24 cellular contexts compared by ENCODE assay signal in the genomic region with DNA sequence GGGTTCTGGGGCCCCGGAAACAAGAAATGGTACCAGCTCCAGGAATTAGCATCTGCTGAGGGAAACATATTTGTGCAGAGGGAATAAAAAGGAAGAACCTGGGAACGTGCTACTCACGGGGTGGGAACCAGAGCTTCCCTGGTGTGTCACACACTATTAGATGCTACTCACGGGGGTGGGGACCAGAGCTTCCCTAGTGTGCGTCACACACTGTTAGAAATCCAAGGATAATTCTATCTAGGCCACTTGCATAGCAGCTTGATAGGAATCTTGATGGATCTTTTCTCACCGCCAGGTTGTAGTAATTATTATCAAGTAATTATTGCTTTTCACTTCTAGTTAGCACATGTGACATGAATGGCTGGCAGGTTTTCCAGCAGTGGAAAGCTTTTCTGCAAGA.
"Had no signal": no experiment of that assay in that cellular context is flagged by ENCODE, and none has a peak within 500 bp of the region (broad histone marks: within the 10 kb centered on the region; RNA-seq: fewer than 3 reads in every experiment).

No MANE protein-coding gene starts in this region.

- H3K27ac ChIP-seq: colonic mucosa, coronary artery, dorsolateral prefrontal cortex, epithelial cell of prostate, esophagus muscularis mucosa, esophagus squamous epithelium, foreskin keratinocyte, gastrocnemius medialis, gastroesophageal sphincter, heart left ventricle, heart right ventricle had no signal

- H3K9me3 Mint-ChIP-seq: dendritic cell treated with granulocyte-macrophage colony-stimulating factor and Interleukin-4, amounts not matched to agents 40 ng/mL and 50 ng/mL, for 4 days; endodermal cell had no signal

- H3K9me3 ChIP-seq: colonic mucosa, esophagus muscularis mucosa, esophagus squamous epithelium, gastrocnemius medialis, gastroesophageal sphincter, heart left ventricle, heart right ventricle had no signal

- ATAC-seq: effector memory CD8-positive, alpha-beta T cell; esophagus mucosa; foreskin keratinocyte; gastrocnemius medialis; gastroesophageal sphincter; heart left ventricle; heart right ventricle had no signal

- H3K4me1 ChIP-seq: colonic mucosa, esophagus muscularis mucosa, esophagus squamous epithelium, foreskin keratinocyte, gastrocnemius medialis, heart left ventricle had no signal

- H3K27me3 ChIP-seq: colonic mucosa, dorsolateral prefrontal cortex, esophagus muscularis mucosa, esophagus squamous epithelium, foreskin keratinocyte, gastrocnemius medialis, gastroesophageal sphincter, heart left ventricle, heart right ventricle had no signal

- H3K27me3 Mint-ChIP-seq: dendritic cell treated with granulocyte-macrophage colony-stimulating factor and Interleukin-4, amounts not matched to agents 40 ng/mL and 50 ng/mL, for 4 days; effector memory CD8-positive, alpha-beta T cell had no signal

- H3K4me3 ChIP-seq: colonic mucosa, coronary artery, dorsolateral prefrontal cortex, esophagus muscularis mucosa, esophagus squamous epithelium, gastrocnemius medialis, gastroesophageal sphincter, heart left ventricle, heart right ventricle had no signal

- H3K4me3 Mint-ChIP-seq: dendritic cell treated with granulocyte-macrophage colony-stimulating factor and Interleukin-4, amounts not matched to agents 40 ng/mL and 50 ng/mL, for 4 days; effector memory CD8-positive, alpha-beta T cell; endodermal cell had no signal

- H3K36me3 ChIP-seq: colonic mucosa had no signal

- H3K27ac Mint-ChIP-seq: dendritic cell treated with granulocyte-macrophage colony-stimulating factor and Interleukin-4, amounts not matched to agents 40 ng/mL and 50 ng/mL, for 4 days; effector memory CD8-positive, alpha-beta T cell; endodermal cell had no signal

- DNase-seq: colonic mucosa; cortex of kidney; dermis blood vessel endothelial cell; dorsolateral prefrontal cortex; effector CD4-positive, alpha-beta T cell; effector CD8-positive, alpha-beta T cell; effector memory CD4-positive, alpha-beta T cell; effector memory CD8-positive, alpha-beta T cell; endodermal cell; erythroblast; esophagus squamous epithelium; foreskin fibroblast; foreskin keratinocyte; foreskin melanocyte; gastrocnemius medialis; glutamatergic neuron; heart left ventricle; heart right ventricle had no signal
